ENCODE assay signal across 7 cellular contexts in genomic region chr3:184320099-184320445, GRCh38. TPM values are rescaled to one million over a fixed set of nuclear protein-coding genes. Genes with fewer than 3 reads are reported as not detected.
DNase-seq lines count a peak whose midpoint lies in the region; TF ChIP-seq lines count a peak whose summit lies in the region.
"Had no signal": no experiment of that assay in that cellular context is flagged by ENCODE, and none has a peak within 500 bp of the region (broad histone marks: within the 10 kb centered on the region; RNA-seq: fewer than 3 reads in every experiment).

No MANE protein-coding gene starts in this region.

- H3K23ac ChIP-seq in mesendoderm (ENCODE audit: low read length): no peak overlapping the region

- no peaks in the 10 kb centered on the region for H3K9me2 ChIP-seq in Loucy (replicated peaks; ENCODE audit: low read depth, low read length)

- H3K79me2 ChIP-seq in Loucy (ENCODE audit: insufficient read depth, low read length) (peaks cover 70% of the 10 kb centered on the region), mesendoderm (ENCODE audit: control insufficient read depth, insufficient read depth, low read length) (peaks cover 64% of the 10 kb centered on the region)

- DNase-seq in activated CD4-positive, alpha-beta T cell treated with anti-CD3 and anti-CD28 coated beads, Interleukin-2, amount 50 U/mL, for 4 hours: peak; percentile 52 to 55
- DNase-seq in left ventricle myocardium inferior (peak; percentile 97), stomach (peak; percentile 98), mesendoderm (no peak), NCI-H2227 treated with DMSO at 0.1 percent for 48 hours (lab: John Stamatoyannopoulos, UW) (no peak)
- DNase-seq: activated naive CD8-positive, alpha-beta T cell treated with anti-CD3 and anti-CD28 coated beads, Interleukin-2, amount 10 ng/mL, durations not matched to agents 7 days and 5 days had no signal

- WGBS in stomach, 5 donors: 0 to 6% (median 2%) methylated on average over 2 to 4 of the region's 4 CpGs; no CpG with 5 or more reads in 1 of the 5 donors
- WGBS in mesendoderm (ENCODE audit: extremely low coverage, insufficient coverage, low lambda C conversion rate): no CpG with 5 or more reads among the region's 4 CpGs

- H3K4ac ChIP-seq in mesendoderm (ENCODE audit: low read depth, low read length): no peak overlapping the region

- H3K9ac ChIP-seq in Loucy (ENCODE audit: low read depth, low read length, poor library complexity, severe bottlenecking) (no peak overlapping the region), mesendoderm (ENCODE audit: low read length) (no peak overlapping the region)

- no peaks in the 10 kb centered on the region for H3K9me3 ChIP-seq in Loucy (ENCODE audit: insufficient read depth, low read depth, low read length)
- H3K9me3 ChIP-seq in left ventricle myocardium inferior (replicated peaks): no peaks in the 10 kb centered on the region
- H3K9me3 ChIP-seq in stomach: no peaks in the 10 kb centered on the region

- peaks cover 73% of the 10 kb centered on the region for H3K36me3 ChIP-seq in Loucy (ENCODE audit: insufficient read depth, low read length)
- H3K36me3 ChIP-seq in left ventricle myocardium inferior: peaks cover 69% of the 10 kb centered on the region
- peaks cover 53 to 91% (median 69%) of the 10 kb centered on the region in 4 donors for H3K36me3 ChIP-seq in stomach
- H3K36me3 ChIP-seq in mesendoderm (ENCODE audit: control insufficient read depth, insufficient read depth, low read length): peaks cover 36% of the 10 kb centered on the region

- H4K8ac ChIP-seq in mesendoderm (ENCODE audit: low read depth, low read length): no peak overlapping the region

- H2BK5ac ChIP-seq in mesendoderm (ENCODE audit: low read length): no peak overlapping the region

- H3K18ac ChIP-seq in mesendoderm (ENCODE audit: low read length): no peak overlapping the region

- H4K20me1 ChIP-seq in Loucy (ENCODE audit: insufficient read depth, low read length, poor library complexity, severe bottlenecking): peaks cover 88% of the 10 kb centered on the region

- intact Hi-C loops in left ventricle myocardium inferior (cut with micrococcal nuclease) (no loop called here), stomach (cut with DNase I; ENCODE audit: low total_unique reads) (no loop called here)

- H2BK15ac ChIP-seq in mesendoderm (replicated peaks; ENCODE audit: low read depth): no peak overlapping the region

- H3K27me3 ChIP-seq in Loucy (ENCODE audit: insufficient read depth, low read length, poor library complexity, severe bottlenecking) (no peaks in the 10 kb centered on the region), left ventricle myocardium inferior (ENCODE audit: low read depth) (no peaks in the 10 kb centered on the region), stomach (no peaks in the 10 kb centered on the region), mesendoderm (ENCODE audit: insufficient read depth, low read length, poor library complexity) (no peaks in the 10 kb centered on the region)

- TF ChIP-seq CTCF in Loucy (conservative IDR thresholded peaks at IDR 0.05; ENCODE audit: low read length) (no peak), left ventricle myocardium inferior (IDR thresholded peaks at IDR 0.05; ENCODE audit: borderline replicate concordance) (no peak), stomach (IDR thresholded peaks at IDR 0.05) (no peak)

- no peak overlapping the region for H2AK5ac ChIP-seq in mesendoderm (ENCODE audit: low read length)

- H3K4me2 ChIP-seq in Loucy (ENCODE audit: low read depth, low read length, poor library complexity, severe bottlenecking) (peak overlapping the region; percentile 11), mesendoderm (ENCODE audit: low read length) (no peak overlapping the region)

- H3K4me1 ChIP-seq in Loucy (ENCODE audit: insufficient read depth, low read length, poor library complexity, severe bottlenecking) (peaks cover 29% of the 10 kb centered on the region), left ventricle myocardium inferior (peaks cover 91% of the 10 kb centered on the region), stomach (peaks cover 57 to 71% (median 63%) of the 10 kb centered on the region in 4 donors), mesendoderm (ENCODE audit: control insufficient read depth, low read depth, low read length) (peaks cover 4% of the 10 kb centered on the region)

- no peak for TF ChIP-seq POLR2A in stomach (IDR thresholded peaks at IDR 0.05)

- no peak overlapping the region for H4K5ac ChIP-seq in mesendoderm (ENCODE audit: low read length)

- peak overlapping the region; percentile 92 for H3K27ac ChIP-seq in left ventricle myocardium inferior (replicated peaks)
- H3K27ac ChIP-seq in stomach: peak overlapping the region; percentile 90 to 99 (median 91)
- H3K27ac ChIP-seq in mesendoderm (ENCODE audit: low read depth, low read length): no peak overlapping the region

- peaks cover 17% of the 10 kb centered on the region for H3K79me1 ChIP-seq in mesendoderm (ENCODE audit: low read length)

- no peak overlapping the region for H2BK120ac ChIP-seq in mesendoderm (ENCODE audit: low read depth, low read length)

- no peak overlapping the region for H3K56ac ChIP-seq in mesendoderm (ENCODE audit: low read length)

- no peak for TF ChIP-seq EP300 in stomach (IDR thresholded peaks at IDR 0.05)

- H3K4me3 ChIP-seq in Loucy (ENCODE audit: low read length, poor library complexity, severe bottlenecking) (no peak overlapping the region), left ventricle myocardium inferior (peak overlapping the region; percentile 56), stomach (peak overlapping the region; percentile 29 to 61 (median 33)), mesendoderm (ENCODE audit: low read length) (no peak overlapping the region)

- no peaks in the 10 kb centered on the region for H3F3A ChIP-seq in Loucy (ENCODE audit: low read depth)

- no peak overlapping the region for H2AFZ ChIP-seq in Loucy (ENCODE audit: low read length)

RNA-seq across cellular contexts. Expression of gene EIF4G1, which starts 5.7 kb away (rescaled TPM):
- total RNA-seq in left ventricle myocardium inferior (224 TPM), stomach (100 to 1,000 TPM; 167 to 572 (median 203) TPM)
- 100 to 1,000 TPM in 2 of 3 donors, 10 to 100 TPM in 1; 86.5 to 171 (median 134) TPM for polyA plus RNA-seq in stomach
- polyA plus RNA-seq in mesendoderm (2013, experiment 1 of 2): 364 TPM
- polyA plus RNA-seq in mesendoderm (2013, experiment 2 of 2): 356 TPM

RNA-seq across cellular contexts. Expression of gene FAM131A, which starts 17.3 kb away (rescaled TPM):
- 30.2 TPM for total RNA-seq in left ventricle myocardium inferior
- 10 to 100 TPM in 3 of 5 donors, 1 to 10 TPM in 2; 1.8 to 73.2 (median 28.8) TPM for total RNA-seq in stomach
- polyA plus RNA-seq in stomach: 10 to 100 TPM; 10.0 to 13.0 (median 12.5) TPM
- polyA plus RNA-seq in mesendoderm (2013, experiment 1 of 2): 4.8 TPM
- 5.1 TPM for polyA plus RNA-seq in mesendoderm (2013, experiment 2 of 2)

RNA-seq across cellular contexts. Expression of gene PSMD2, which starts 21.0 kb away (rescaled TPM):
- 213 TPM for total RNA-seq in left ventricle myocardium inferior
- total RNA-seq in stomach: 100 to 1,000 TPM; 124 to 239 (median 172) TPM
- 100 to 1,000 TPM in 1 of 3 donors, 10 to 100 TPM in 2; 73.0 to 119 (median 81.7) TPM for polyA plus RNA-seq in stomach
- polyA plus RNA-seq in mesendoderm (2013, experiment 1 of 2): 152 TPM
- 152 TPM for polyA plus RNA-seq in mesendoderm (2013, experiment 2 of 2)

RNA-seq across cellular contexts. Expression of gene CLCN2, which starts 41.3 kb away (rescaled TPM):
- total RNA-seq in left ventricle myocardium inferior (1.7 TPM), stomach (10 to 100 TPM in 2 of 5 donors, 1 to 10 TPM in 3; 4.2 to 34.5 (median 5.8) TPM)
- 1 to 10 TPM; 2.1 to 5.1 (median 2.5) TPM for polyA plus RNA-seq in stomach
- 3.7 TPM for polyA plus RNA-seq in mesendoderm (2013, experiment 1 of 2)
- polyA plus RNA-seq in mesendoderm (2013, experiment 2 of 2): 3.9 TPM

RNA-seq across cellular contexts. Expression of gene POLR2H, which starts 41.4 kb away (rescaled TPM):
- total RNA-seq in left ventricle myocardium inferior (24.3 TPM), stomach (100 to 1,000 TPM in 2 of 5 donors, 10 to 100 TPM in 3; 14.0 to 273 (median 85.0) TPM)
- 100 to 1,000 TPM; 103 to 142 (median 116) TPM for polyA plus RNA-seq in stomach
- polyA plus RNA-seq in mesendoderm (2013, experiment 1 of 2): 89.1 TPM
- 91.1 TPM for polyA plus RNA-seq in mesendoderm (2013, experiment 2 of 2)

Comparison
In these comparisons a context has a peak if more than half of its experiments do, and no peak if none do; other contexts are left out.
1. H3K4me3 ChIP-seq: peak in left ventricle myocardium inferior (single experiment) and stomach (4 of 4); none in Loucy (single experiment) and mesendoderm (single experiment).
2. DNase-seq: peak in activated CD4-positive, alpha-beta T cell treated with anti-CD3 and anti-CD28 coated beads, Interleukin-2, amount 50 U/mL, for 4 hours (2 of 2), left ventricle myocardium inferior (single experiment) and stomach (single experiment); none in mesendoderm (single experiment) and NCI-H2227 treated with DMSO at 0.1 percent for 48 hours (single experiment).